ENCODE assay signal across 12 cellular contexts in the genomic region with DNA sequence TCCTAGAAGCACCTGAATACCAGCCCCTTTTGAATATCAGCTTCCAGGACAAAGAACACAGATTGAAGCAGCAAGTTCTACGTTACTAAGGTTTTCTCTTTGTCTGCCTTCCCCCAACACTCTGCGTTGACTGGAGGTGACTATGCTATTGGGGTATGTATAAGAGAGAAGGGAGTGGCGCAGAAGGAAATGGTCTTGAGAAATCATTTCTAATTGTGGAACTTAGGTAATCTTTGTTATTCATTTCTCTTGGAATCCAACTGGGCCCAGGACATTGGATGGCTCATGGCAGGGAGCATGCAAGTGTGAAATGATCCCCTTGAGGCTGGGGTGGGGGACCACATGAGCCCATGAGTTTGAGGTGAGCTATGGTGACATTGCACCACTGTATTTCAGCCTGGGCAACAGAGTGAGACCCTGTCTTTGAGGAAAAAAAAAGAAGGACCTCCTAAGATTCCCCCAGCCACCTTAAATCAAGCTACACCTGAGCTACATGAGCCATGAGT. TPM values are rescaled to one million over a fixed set of nuclear protein-coding genes. Genes with fewer than 3 reads are reported as not detected.
A peak's percentile ranks its signal among the peaks of the same experiment; 100 is the strongest.
DNase-seq lines count a peak whose midpoint lies in the region; ATAC-seq and TF ChIP-seq lines count a peak whose summit lies in the region.
"Had no signal": no experiment of that assay in that cellular context is flagged by ENCODE, and none has a peak within 500 bp of the region (broad histone marks: within the 10 kb centered on the region; RNA-seq: fewer than 3 reads in every experiment).

No MANE protein-coding gene starts in this region.

- H3F3A ChIP-seq in MM.1S (ENCODE audit: insufficient read depth, low read length), result no peaks in the 10 kb centered on the region

- H3K4me3 ChIP-seq in brain microvascular endothelial cell (ENCODE audit: low read depth, low read length) (no peak overlapping the region), lung (no peak overlapping the region), MM.1S (ENCODE audit: low read length) (no peak overlapping the region)

- ATAC-seq in lung (ENCODE audit: insufficient read depth, low FRiP score), result no peak
- no peak for ATAC-seq in GM19452 (IDR thresholded peaks at IDR 0.05; ENCODE audit: unreplicated experiment)

- no peak overlapping the region for H2AFZ ChIP-seq in MM.1S (ENCODE audit: low read length)

- WGBS in lung, 2 donors, result 58 to 70% methylated on average over 3 of the region's 3 CpGs

- H3K9me2 ChIP-seq in MM.1S (replicated peaks; ENCODE audit: insufficient read depth, low read length), result no peaks in the 10 kb centered on the region

- H3K4me2 ChIP-seq in MM.1S (ENCODE audit: low read depth, low read length), result no peak overlapping the region

- no peaks in the 10 kb centered on the region for H4K20me1 ChIP-seq in MM.1S (ENCODE audit: insufficient read depth, low read length)

- peaks cover 0 to 1% of the 10 kb centered on the region in 2 donors for H3K4me1 ChIP-seq in lung (ENCODE audit: control insufficient read depth in 2 of 2, insufficient read depth in 2 of 2, low read length in 2 of 2)
- no peaks in the 10 kb centered on the region for H3K4me1 ChIP-seq in MM.1S (ENCODE audit: low read length)

- H3K9ac ChIP-seq in MM.1S (ENCODE audit: low read length), result no peak overlapping the region

- H3K27ac ChIP-seq in brain microvascular endothelial cell (peak overlapping the region; percentile 94), lung (ENCODE audit: low read depth in 1 of 2, low read length in 1 of 2) (no peak overlapping the region), MM.1S (ENCODE audit: low read length) (no peak overlapping the region)

- DNase-seq in AG09319 (ENCODE audit: extremely low read depth, low read depth) (peak; percentile 82), M059J (ENCODE audit: low read depth) (peak; percentile 89), brain microvascular endothelial cell (peak; percentile 80), lung (ENCODE audit: low spot score) (peak; percentile 11), MM.1S (no peak), NCI-H82 (lab: John Stamatoyannopoulos, UW) (no peak)
- DNase-seq in activated CD8-positive, alpha-beta memory T cell treated with anti-CD3 and anti-CD28 coated beads, Interleukin-2, amount 50 U/mL, for 48 hours, result no peak
- DNase-seq: activated CD4-positive, alpha-beta T cell treated with anti-CD3 and anti-CD28 coated beads, Interleukin-2, amount 50 U/mL, for 1 hour; CD4-positive, alpha-beta memory T cell; central memory CD4-positive, alpha-beta T cell; H9 had no signal

- H3K27me3 ChIP-seq in brain microvascular endothelial cell (replicated peaks) (no peaks in the 10 kb centered on the region), lung (ENCODE audit: control insufficient read depth, insufficient read depth) (no peaks in the 10 kb centered on the region), MM.1S (replicated peaks; ENCODE audit: insufficient read depth, low read length) (no peaks in the 10 kb centered on the region)

- H3K9me3 ChIP-seq in lung (ENCODE audit: control insufficient read depth in 2 of 2, insufficient read depth in 1 of 2, low read length in 1 of 2), result no peaks in the 10 kb centered on the region
- no peaks in the 10 kb centered on the region for H3K9me3 ChIP-seq in MM.1S (replicated peaks; ENCODE audit: insufficient read depth, low read length)

- in situ Hi-C loops in brain microvascular endothelial cell (cut with HindIII; ENCODE audit: low pct_ligation_motif_present, low sequenced_read_pairs), result no loop called here

- TF ChIP-seq CTCF in AG09319 (IDR thresholded peaks at IDR 0.05; ENCODE audit: low read depth, low read length) (no peak), brain microvascular endothelial cell (IDR thresholded peaks at IDR 0.05; ENCODE audit: low read depth, low read length, missing control alignments) (no peak), lung (IDR thresholded peaks at IDR 0.05; ENCODE audit: control extremely low read depth, extremely low read depth) (no peak), MM.1S (IDR thresholded peaks at IDR 0.05; ENCODE audit: low read length) (no peak)

- H3K36me3 ChIP-seq in brain microvascular endothelial cell (replicated peaks) (no peaks in the 10 kb centered on the region), lung (ENCODE audit: control insufficient read depth in 2 of 2, insufficient read depth in 2 of 2, low read length in 2 of 2) (no peaks in the 10 kb centered on the region), MM.1S (replicated peaks; ENCODE audit: insufficient read depth, low read length) (no peaks in the 10 kb centered on the region)

- H3K79me2 ChIP-seq in MM.1S (ENCODE audit: low read length), result no peaks in the 10 kb centered on the region

RNA-seq across cellular contexts. Expression of a gene that starts 29.7 kb away (rescaled TPM):
- 0.89 TPM in 1 of 2 replicates, not detected in the other for total RNA-seq in M059J (2014; rRNA removed; shearing (Covaris generic))
- total RNA-seq in lung, result 1 to 10 TPM in 1 of 2 donors, under 1 TPM in 1; 0.71 to 1.5 TPM
- under 1 TPM; 0.12 to 0.48 TPM for polyA plus RNA-seq in lung
- total RNA-seq: CD4-positive, alpha-beta memory T cell had no signal
- polyA plus RNA-seq: CD4-positive, alpha-beta memory T cell had no signal

Comparison
In these comparisons a context has a peak if more than half of its experiments do, and no peak if none do; other contexts are left out.
1. DNase-seq: peak in AG09319 (single experiment), M059J (single experiment), brain microvascular endothelial cell (single experiment) and lung (single experiment); none in activated CD8-positive, alpha-beta memory T cell treated with anti-CD3 and anti-CD28 coated beads, Interleukin-2, amount 50 U/mL, for 48 hours (single experiment), MM.1S (single experiment) and NCI-H82 (single experiment).